ENCODE assay signal across 8 cellular contexts in genomic region chr14:41739203-41739602, GRCh38.
"Had no signal": no experiment of that assay in that cellular context is flagged by ENCODE, and none has a peak within 500 bp of the region (broad histone marks: within the 10 kb centered on the region; RNA-seq: fewer than 3 reads in every experiment).

No MANE protein-coding gene starts in this region.

- ATAC-seq: K562 had no signal

- H3K27me3 Mint-ChIP-seq: IgD-negative memory B cell had no signal

- DNase-seq: IMR-90, KBM-7, KG1 had no signal

- H3K4me3 Mint-ChIP-seq: IgD-negative memory B cell had no signal

- H3K4me3 ChIP-seq: K562 had no signal

- H3K9ac ChIP-seq: KMS-11 had no signal

- H3K36me3 Mint-ChIP-seq: IgD-negative memory B cell had no signal

- H3K27ac Mint-ChIP-seq: IgD-negative memory B cell had no signal

- H3K4me2 ChIP-seq: KMS-11 had no signal

- FAIRE-seq: HTR-8/SVneo, K562 had no signal

- H3K27ac ChIP-seq: HL-60, KMS-11 had no signal
